Comparison of ENCODE assay signal across 8 cellular contexts in the genomic region with DNA sequence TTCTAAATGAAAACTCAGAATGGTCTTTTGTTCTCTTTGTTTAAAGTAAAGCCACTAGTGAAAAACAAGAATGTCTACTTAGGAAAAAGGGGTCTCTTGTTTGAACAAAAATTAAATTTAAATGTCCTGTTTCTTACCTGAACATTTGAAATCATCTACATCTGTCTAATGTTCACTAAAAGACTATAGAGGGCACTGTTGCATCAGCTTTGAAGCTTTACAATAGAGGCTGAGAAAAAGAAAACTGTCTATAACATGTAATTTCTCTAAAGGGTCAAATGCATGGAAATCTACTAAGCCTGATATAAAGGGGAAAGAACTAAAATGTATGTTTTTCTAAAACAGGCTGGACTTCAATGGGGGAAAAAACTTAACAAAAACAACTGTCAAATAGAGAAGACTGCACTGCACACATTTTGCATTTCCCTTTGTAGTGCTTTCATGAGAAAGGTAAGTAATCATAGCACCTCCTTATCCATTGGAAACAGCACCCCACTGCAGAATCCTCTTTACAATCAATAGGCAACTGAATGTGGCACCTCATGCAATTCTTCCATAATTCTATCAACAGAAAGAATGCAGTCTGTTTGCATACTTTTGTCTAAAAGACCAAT. TPM values are rescaled to one million over a fixed set of nuclear protein-coding genes. Genes with fewer than 3 reads are reported as not detected.
DNase-seq lines count a peak whose midpoint lies in the region; ATAC-seq and TF ChIP-seq lines count a peak whose summit lies in the region.

No MANE protein-coding gene starts in this region.

- H3K36me3 ChIP-seq in GM23338 (ENCODE audit: insufficient read depth) (no peaks in the 10 kb centered on the region), right atrium auricular region (no peaks in the 10 kb centered on the region), spleen (no peaks in the 10 kb centered on the region)

- no peaks in the 10 kb centered on the region for H3K79me2 ChIP-seq in GM23338 (replicated peaks; ENCODE audit: insufficient read depth)

- H3K9me2 ChIP-seq in GM23338 (ENCODE audit: insufficient read depth), result no peaks in the 10 kb centered on the region

- H3K36me3 Mint-ChIP-seq in GM23338 (ENCODE audit: low read depth), result no peaks in the 10 kb centered on the region

- DNase-seq in ELR (ENCODE audit: low read depth) (peak; percentile 62), GM23338 (ENCODE audit: low spot score) (peak; percentile 75), NCI-H1092 treated with DMSO at 0.1 percent for 48 hours (lab: John Stamatoyannopoulos, UW) (peak; percentile 43), right atrium auricular region (ENCODE audit: low spot score) (no peak), spleen (no peak), ecto neural progenitor cell (ENCODE audit: low spot score) (no peak), GDM1 (lab: John Stamatoyannopoulos, UW) (no peak)

- H3K4me3 Mint-ChIP-seq in GM23338, result no peak overlapping the region

- H3K4me1 Mint-ChIP-seq in GM23338, result peaks cover 34% of the 10 kb centered on the region

- peak overlapping the region; percentile 81 for H3K27ac Mint-ChIP-seq in GM23338

- no peaks in the 10 kb centered on the region for H3K27me3 Mint-ChIP-seq in GM23338 (ENCODE audit: insufficient read depth, low read depth, poor library complexity)

- TF ChIP-seq POLR2A in spleen (IDR thresholded peaks at IDR 0.05), result no peak

- ATAC-seq in GM23338, result peak; percentile 56

- peak overlapping the region; percentile 16 for H3K4me2 ChIP-seq in GM23338

- H3K9me3 ChIP-seq in right atrium auricular region (no peaks in the 10 kb centered on the region), spleen (no peaks in the 10 kb centered on the region)

- H4K20me1 ChIP-seq in GM23338 (replicated peaks; ENCODE audit: insufficient read depth), result no peaks in the 10 kb centered on the region

- H3K27me3 ChIP-seq in GM23338 (ENCODE audit: insufficient read depth) (no peaks in the 10 kb centered on the region), right atrium auricular region (no peaks in the 10 kb centered on the region), spleen (replicated peaks in 1 of 7) (no peaks in the 10 kb centered on the region)

- H3K27ac ChIP-seq in GM23338 (ENCODE audit: low read depth), result no peak overlapping the region
- no peak overlapping the region for H3K27ac ChIP-seq in VCaP
- no peak overlapping the region for H3K27ac ChIP-seq in right atrium auricular region
- H3K27ac ChIP-seq in spleen, result no peak overlapping the region

- H3F3A ChIP-seq in GM23338 (replicated peaks; ENCODE audit: low read depth), result no peaks in the 10 kb centered on the region

- peak; percentile 61 to 90 for TF ChIP-seq CTCF in GM23338 (conservative IDR thresholded peaks at IDR 0.05; ENCODE audit: low read depth in 2 of 2)
- TF ChIP-seq CTCF in VCaP (conservative IDR thresholded peaks at IDR 0.05), result peak; percentile 73
- TF ChIP-seq CTCF in right atrium auricular region (IDR thresholded peaks at IDR 0.05), result peak; percentile 30 to 72
- peak; percentile 21 to 67 (median 56) for TF ChIP-seq CTCF in spleen (IDR thresholded peaks at IDR 0.05 in 8 of 11, conservative IDR thresholded peaks at IDR 0.05 in 3 of 11)

- H3K9me3 Mint-ChIP-seq in GM23338, result no peaks in the 10 kb centered on the region

- peaks cover 37% of the 10 kb centered on the region for H3K4me1 ChIP-seq in GM23338 (ENCODE audit: insufficient read depth)
- peaks cover 0 to 7% of the 10 kb centered on the region in 2 donors for H3K4me1 ChIP-seq in right atrium auricular region
- H3K4me1 ChIP-seq in spleen, result peaks cover 0 to 22% (median 6%) of the 10 kb centered on the region in 6 donors

- intact Hi-C loops in spleen (cut with DNase I; ENCODE audit: low total_unique reads), result loop anchor here (10.0 kb wide), 2 partner anchors 165 to 1355 kb away; no protein-coding TSS in a partner anchor

- H3K4me3 ChIP-seq in GM23338, result no peak overlapping the region
- no peak overlapping the region for H3K4me3 ChIP-seq in right atrium auricular region
- H3K4me3 ChIP-seq in spleen, result no peak overlapping the region

- no peak overlapping the region for H2AFZ ChIP-seq in GM23338

TF ChIP-seq in GM23338, 12 proteins besides CTCF, POLR2A, EP300 and RAD21:
- TF ChIP-seq, protein P1, sequence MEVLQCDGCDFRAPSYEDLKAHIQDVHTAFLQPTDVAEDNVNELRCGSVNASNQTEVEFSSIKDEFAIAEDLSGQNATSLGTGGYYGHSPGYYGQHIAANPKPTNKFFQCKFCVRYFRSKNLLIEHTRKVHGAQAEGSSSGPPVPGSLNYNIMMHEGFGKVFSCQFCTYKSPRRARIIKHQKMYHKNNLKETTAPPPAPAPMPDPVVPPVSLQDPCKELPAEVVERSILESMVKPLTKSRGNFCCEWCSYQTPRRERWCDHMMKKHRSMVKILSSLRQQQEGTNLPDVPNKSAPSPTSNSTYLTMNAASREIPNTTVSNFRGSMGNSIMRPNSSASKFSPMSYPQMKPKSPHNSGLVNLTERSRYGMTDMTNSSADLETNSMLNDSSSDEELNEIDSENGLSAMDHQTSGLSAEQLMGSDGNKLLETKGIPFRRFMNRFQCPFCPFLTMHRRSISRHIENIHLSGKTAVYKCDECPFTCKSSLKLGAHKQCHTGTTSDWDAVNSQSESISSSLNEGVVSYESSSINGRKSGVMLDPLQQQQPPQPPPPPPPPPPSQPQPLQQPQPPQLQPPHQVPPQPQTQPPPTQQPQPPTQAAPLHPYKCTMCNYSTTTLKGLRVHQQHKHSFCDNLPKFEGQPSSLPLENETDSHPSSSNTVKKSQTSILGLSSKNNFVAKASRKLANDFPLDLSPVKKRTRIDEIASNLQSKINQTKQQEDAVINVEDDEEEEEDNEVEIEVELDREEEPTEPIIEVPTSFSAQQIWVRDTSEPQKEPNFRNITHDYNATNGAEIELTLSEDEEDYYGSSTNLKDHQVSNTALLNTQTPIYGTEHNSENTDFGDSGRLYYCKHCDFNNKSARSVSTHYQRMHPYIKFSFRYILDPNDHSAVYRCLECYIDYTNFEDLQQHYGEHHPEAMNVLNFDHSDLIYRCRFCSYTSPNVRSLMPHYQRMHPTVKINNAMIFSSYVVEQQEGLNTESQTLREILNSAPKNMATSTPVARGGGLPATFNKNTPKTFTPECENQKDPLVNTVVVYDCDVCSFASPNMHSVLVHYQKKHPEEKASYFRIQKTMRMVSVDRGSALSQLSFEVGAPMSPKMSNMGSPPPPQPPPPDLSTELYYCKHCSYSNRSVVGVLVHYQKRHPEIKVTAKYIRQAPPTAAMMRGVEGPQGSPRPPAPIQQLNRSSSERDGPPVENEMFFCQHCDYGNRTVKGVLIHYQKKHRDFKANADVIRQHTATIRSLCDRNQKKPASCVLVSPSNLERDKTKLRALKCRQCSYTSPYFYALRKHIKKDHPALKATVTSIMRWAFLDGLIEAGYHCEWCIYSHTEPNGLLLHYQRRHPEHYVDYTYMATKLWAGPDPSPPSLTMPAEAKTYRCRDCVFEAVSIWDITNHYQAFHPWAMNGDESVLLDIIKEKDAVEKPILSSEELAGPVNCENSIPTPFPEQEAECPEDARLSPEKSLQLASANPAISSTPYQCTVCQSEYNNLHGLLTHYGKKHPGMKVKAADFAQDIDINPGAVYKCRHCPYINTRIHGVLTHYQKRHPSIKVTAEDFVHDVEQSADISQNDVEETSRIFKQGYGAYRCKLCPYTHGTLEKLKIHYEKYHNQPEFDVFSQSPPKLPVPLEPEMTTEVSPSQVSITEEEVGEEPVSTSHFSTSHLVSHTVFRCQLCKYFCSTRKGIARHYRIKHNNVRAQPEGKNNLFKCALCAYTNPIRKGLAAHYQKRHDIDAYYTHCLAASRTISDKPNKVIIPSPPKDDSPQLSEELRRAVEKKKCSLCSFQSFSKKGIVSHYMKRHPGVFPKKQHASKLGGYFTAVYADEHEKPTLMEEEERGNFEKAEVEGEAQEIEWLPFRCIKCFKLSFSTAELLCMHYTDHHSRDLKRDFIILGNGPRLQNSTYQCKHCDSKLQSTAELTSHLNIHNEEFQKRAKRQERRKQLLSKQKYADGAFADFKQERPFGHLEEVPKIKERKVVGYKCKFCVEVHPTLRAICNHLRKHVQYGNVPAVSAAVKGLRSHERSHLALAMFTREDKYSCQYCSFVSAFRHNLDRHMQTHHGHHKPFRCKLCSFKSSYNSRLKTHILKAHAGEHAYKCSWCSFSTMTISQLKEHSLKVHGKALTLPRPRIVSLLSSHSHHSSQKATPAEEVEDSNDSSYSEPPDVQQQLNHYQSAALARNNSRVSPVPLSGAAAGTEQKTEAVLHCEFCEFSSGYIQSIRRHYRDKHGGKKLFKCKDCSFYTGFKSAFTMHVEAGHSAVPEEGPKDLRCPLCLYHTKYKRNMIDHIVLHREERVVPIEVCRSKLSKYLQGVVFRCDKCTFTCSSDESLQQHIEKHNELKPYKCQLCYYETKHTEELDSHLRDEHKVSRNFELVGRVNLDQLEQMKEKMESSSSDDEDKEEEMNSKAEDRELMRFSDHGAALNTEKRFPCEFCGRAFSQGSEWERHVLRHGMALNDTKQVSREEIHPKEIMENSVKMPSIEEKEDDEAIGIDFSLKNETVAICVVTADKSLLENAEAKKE (CRISPR knock-in tag; IDR thresholded peaks at IDR 0.05), result no peak
- no peak for TF ChIP-seq ZNF331 (CRISPR knock-in tag; IDR thresholded peaks at IDR 0.05; ENCODE audit: low read depth)
- TF ChIP-seq EZH2phosphoT487 (IDR thresholded peaks at IDR 0.05; ENCODE audit: unreplicated experiment), result no peak
- no peak for TF ChIP-seq JUNB (IDR thresholded peaks at IDR 0.05; ENCODE audit: unreplicated experiment)
- TF ChIP-seq STAT1 (IDR thresholded peaks at IDR 0.05; ENCODE audit: unreplicated experiment), result no peak
- no peak for TF ChIP-seq NANOG (IDR thresholded peaks at IDR 0.05; ENCODE audit: borderline replicate concordance)
- TF ChIP-seq, protein P2, sequence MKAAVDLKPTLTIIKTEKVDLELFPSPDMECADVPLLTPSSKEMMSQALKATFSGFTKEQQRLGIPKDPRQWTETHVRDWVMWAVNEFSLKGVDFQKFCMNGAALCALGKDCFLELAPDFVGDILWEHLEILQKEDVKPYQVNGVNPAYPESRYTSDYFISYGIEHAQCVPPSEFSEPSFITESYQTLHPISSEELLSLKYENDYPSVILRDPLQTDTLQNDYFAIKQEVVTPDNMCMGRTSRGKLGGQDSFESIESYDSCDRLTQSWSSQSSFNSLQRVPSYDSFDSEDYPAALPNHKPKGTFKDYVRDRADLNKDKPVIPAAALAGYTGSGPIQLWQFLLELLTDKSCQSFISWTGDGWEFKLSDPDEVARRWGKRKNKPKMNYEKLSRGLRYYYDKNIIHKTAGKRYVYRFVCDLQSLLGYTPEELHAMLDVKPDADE (IDR thresholded peaks at IDR 0.05), result no peak
- TF ChIP-seq ZNF114 (CRISPR knock-in tag; IDR thresholded peaks at IDR 0.05), result no peak
TF ChIP-seq in GM23338: peak in this region for 0.

RNA-seq across cellular contexts. Expression of a gene that starts 26.3 kb away (rescaled TPM):
- total RNA-seq in GM23338 (2014; rRNA removed; shearing (Covaris generic)), result 37.9 and 44.5 TPM in 2 replicates
- 42.4 and 46.9 TPM in 2 replicates for polyA plus RNA-seq in GM23338 (2016; fragmentation: Nextera tagmentation; extraction: Ambion mirVana)
- total RNA-seq in right atrium auricular region, result 10 to 100 TPM in 1 of 2 donors, 1 to 10 TPM in 1; 9.2 to 10.7 TPM
- 10 to 100 TPM; 12.4 to 26.9 (median 17.3) TPM for total RNA-seq in spleen
- polyA plus RNA-seq in spleen, result 1 to 10 TPM; 4.0 to 5.6 (median 4.5) TPM

Comparison
In these comparisons a context has a peak if more than half of its experiments do, and no peak if none do; other contexts are left out.
1. DNase-seq: peak in ELR (single experiment), GM23338 (single experiment) and NCI-H1092 treated with DMSO at 0.1 percent for 48 hours (single experiment); none in right atrium auricular region (single experiment), spleen (single experiment), ecto neural progenitor cell (single experiment) and GDM1 (single experiment).
2. Peak in every context shown above with its lines, with median percentiles within 50 percentile points of each other: CTCF ChIP-seq.